20 cellular contexts compared by ENCODE assay signal in genomic region chr9:136229096-136230065, GRCh38. TPM values are rescaled to one million over a fixed set of nuclear protein-coding genes. Genes with fewer than 3 reads are reported as not detected.
DNase-seq lines count a peak whose midpoint lies in the region; ATAC-seq and TF ChIP-seq lines count a peak whose summit lies in the region.
"Had no signal": no experiment of that assay in that cellular context is flagged by ENCODE, and none has a peak within 500 bp of the region (broad histone marks: within the 10 kb centered on the region; RNA-seq: fewer than 3 reads in every experiment).

No MANE protein-coding gene starts in this region.

- no TSS peak for BruUV-seq in IMR-90 (replicated peaks; lab: Mats Ljungman, UMichigan)

- H2AK5ac ChIP-seq in IMR-90 (ENCODE audit: low read depth, low read length) = peak overlapping the region; percentile 56; the same call in 1 of the 2 replicates

- peaks cover 86% of the 10 kb centered on the region for H3K79me2 ChIP-seq in DOHH2 (ENCODE audit: control insufficient read depth, low read length)

- no peak overlapping the region for H3K56ac ChIP-seq in IMR-90 (ENCODE audit: extremely low read depth, insufficient read depth, low read length)

- H3K4me1 ChIP-seq in DOHH2 (ENCODE audit: control insufficient read depth, low read length) (peaks cover 90% of the 10 kb centered on the region), IMR-90 (ENCODE audit: control insufficient read depth, insufficient read depth, low read length) (peaks cover 6% of the 10 kb centered on the region; the same call in 1 of the 2 replicates)
- H3K4me1 ChIP-seq: tibial artery had no signal

- no peak overlapping the region for H2BK120ac ChIP-seq in IMR-90 (ENCODE audit: low read depth, low read length)

- H3K36me3 Mint-ChIP-seq in activated T-helper 17 cell treated with anti-CD3 and anti-CD28 coated beads, Interleukin-2, amount 50 U/mL, for 72 hours (ENCODE audit: low read depth) = peaks cover 59% of the 10 kb centered on the region
- peaks cover 5 to 16% of the 10 kb centered on the region in 2 donors for H3K36me3 Mint-ChIP-seq in naive B cell
- H3K36me3 Mint-ChIP-seq: natural killer cell had no signal

- no peak for ATAC-seq in IMR-90 (ENCODE audit: low read depth)
- no peak for ATAC-seq in activated T-helper 17 cell treated with anti-CD3 and anti-CD28 coated beads, Interleukin-2, amount 50 U/mL, for 72 hours (replicated peaks)
- no peak for ATAC-seq in naive B cell (ENCODE audit: low read depth in 2 of 2)
- ATAC-seq: activated naive CD8-positive, alpha-beta T cell treated with anti-CD3 and anti-CD28 coated beads, Interleukin-2, amount 50 U/mL, for 24 hours; activated T-cell treated with anti-CD3 and anti-CD28 coated beads, Interleukin-2, amount 50 U/mL, for 4 hours; natural killer cell had no signal

- TF ChIP-seq CTCF in DOHH2 (IDR thresholded peaks at IDR 0.05; ENCODE audit: low read depth, low read length, poor library complexity, severe bottlenecking) = no peak
- TF ChIP-seq CTCF in IMR-90 (conservative IDR thresholded peaks at IDR 0.05; ENCODE audit: low read depth, low read length) = no peak

- H4K91ac ChIP-seq in IMR-90 (ENCODE audit: insufficient read depth, low read depth, low read length) = no peak overlapping the region

- peak overlapping the region; percentile 72 for H3K4me2 ChIP-seq in DOHH2 (ENCODE audit: low read length)
- H3K4me2 ChIP-seq in IMR-90 (ENCODE audit: low read depth, low read length) = no peak overlapping the region

- H4K20me1 ChIP-seq in DOHH2 (ENCODE audit: control insufficient read depth, insufficient read depth, low read depth, low read length) (no peaks in the 10 kb centered on the region), IMR-90 (ENCODE audit: insufficient read depth, low read length) (peaks cover 34% of the 10 kb centered on the region)

- H4K5ac ChIP-seq in IMR-90 (ENCODE audit: low read depth, low read length) = no peak overlapping the region

- H3K79me1 ChIP-seq in IMR-90 (ENCODE audit: low read depth in 1 of 2, low read length in 2 of 2) = peaks cover 13 to 49% of the 10 kb centered on the region in 2 experiments

- no peak for TF ChIP-seq POLR2A in IMR-90 (IDR thresholded peaks at IDR 0.05; ENCODE audit: low read depth, low read length)

- H2AFZ ChIP-seq in IMR-90 (replicated peaks; ENCODE audit: low read length, poor library complexity) = no peak overlapping the region

- peak overlapping the region; percentile 60 for H3K4me3 Mint-ChIP-seq in activated T-helper 17 cell treated with anti-CD3 and anti-CD28 coated beads, Interleukin-2, amount 50 U/mL, for 72 hours
- peak overlapping the region in 1 of 8 donors; percentile 40 for H3K4me3 Mint-ChIP-seq in naive B cell
- H3K4me3 Mint-ChIP-seq: activated CD4-positive, alpha-beta memory T cell treated with anti-CD3 and anti-CD28 coated beads for 36 hours; activated naive CD8-positive, alpha-beta T cell treated with anti-CD3 and anti-CD28 coated beads, Interleukin-2, amount 50 U/mL, for 24 hours; activated T-cell treated with anti-CD3 and anti-CD28 coated beads, Interleukin-2, amount 50 U/mL, for 4 hours; memory B cell; natural killer cell had no signal

- no peaks in the 10 kb centered on the region for H3K9me3 Mint-ChIP-seq in activated T-helper 17 cell treated with anti-CD3 and anti-CD28 coated beads, Interleukin-2, amount 50 U/mL, for 72 hours
- H3K9me3 Mint-ChIP-seq in naive B cell = peaks cover 0 to 1% (median 0%) of the 10 kb centered on the region in 7 donors
- H3K9me3 Mint-ChIP-seq: activated CD4-positive, alpha-beta memory T cell treated with anti-CD3 and anti-CD28 coated beads for 36 hours; activated naive CD8-positive, alpha-beta T cell treated with anti-CD3 and anti-CD28 coated beads, Interleukin-2, amount 50 U/mL, for 24 hours; activated T-cell treated with anti-CD3 and anti-CD28 coated beads, Interleukin-2, amount 50 U/mL, for 4 hours; memory B cell; natural killer cell had no signal

- H3K27ac ChIP-seq in DOHH2 (ENCODE audit: low read depth, low read length) = peak overlapping the region; percentile 98
- no peak overlapping the region for H3K27ac ChIP-seq in IMR-90 (ENCODE audit: insufficient read depth, low read length)
- H3K27ac ChIP-seq: tibial artery had no signal

- DNase-seq in IMR-90 (no peak), naive B cell (no peak), ACHN (no peak), Kasumi-1 (lab: John Stamatoyannopoulos, UW) (no peak)
- DNase-seq in stimulated activated CD4-positive, alpha-beta T cell treated with anti-CD3 and anti-CD28 coated beads, Interleukin-12 subunit alpha, Interleukin-12 subunit beta, amount 100 ng/mL, for 4 hours = no peak
- DNase-seq: activated CD4-positive, alpha-beta memory T cell treated with anti-CD3 and anti-CD28 coated beads for 36 hours; activated naive CD8-positive, alpha-beta T cell treated with anti-CD3 and anti-CD28 coated beads, Interleukin-2, amount 50 U/mL, for 24 hours; activated T-cell treated with anti-CD3 and anti-CD28 coated beads, Interleukin-2, amount 50 U/mL, for 4 hours; DMS79; kidney; natural killer cell; NCI-H187; NCI-H446; T-helper 9 cell; tibial artery had no signal

- H3K27me3 ChIP-seq in DOHH2 (ENCODE audit: control insufficient read depth, low read length) = no peaks in the 10 kb centered on the region
- H3K27me3 ChIP-seq in IMR-90 (ENCODE audit: control insufficient read depth, insufficient read depth, low read length) = no peaks in the 10 kb centered on the region
- H3K27me3 ChIP-seq: tibial artery had no signal

- H3K9me2 ChIP-seq in DOHH2 (replicated peaks; ENCODE audit: control insufficient read depth, low read length) = no peaks in the 10 kb centered on the region

- H3K14ac ChIP-seq in IMR-90 (replicated peaks; ENCODE audit: low read depth, low read length) = no peak overlapping the region

- H3K4ac ChIP-seq in IMR-90 (ENCODE audit: low read depth, low read length) = no peak overlapping the region

- no peak for TF ChIP-seq RAD21 in IMR-90 (IDR thresholded peaks at IDR 0.05; ENCODE audit: low read length)

- intact Hi-C loops in IMR-90 (cut with micrococcal nuclease) = no loop called here

- dilution Hi-C loops in IMR-90 (cut with HindIII; ENCODE audit: low sequenced_read_pairs, unreplicated experiment) = no loop called here

- H3K4me3 ChIP-seq in DOHH2 (ENCODE audit: low read length) (peak overlapping the region; percentile 65), IMR-90 (ENCODE audit: insufficient read depth, low read depth, low read length) (no peak overlapping the region)
- H3K4me3 ChIP-seq: tibial artery had no signal

- in situ Hi-C loops in IMR-90 (cut with MboI; ENCODE audit: low sequenced_read_pairs) = no loop called here
- in situ Hi-C loops in ACHN (cut with HindIII; ENCODE audit: low pct_ligation_motif_present, low pct_unique_long_range_greater_than_20kb, low sequenced_read_pairs) = no loop called here

- no peak overlapping the region for H3K23ac ChIP-seq in IMR-90 (ENCODE audit: low read depth, low read length)

- H3K27me3 Mint-ChIP-seq in activated T-helper 17 cell treated with anti-CD3 and anti-CD28 coated beads, Interleukin-2, amount 50 U/mL, for 72 hours = no peaks in the 10 kb centered on the region
- no peaks in the 10 kb centered on the region for H3K27me3 Mint-ChIP-seq in naive B cell
- H3K27me3 Mint-ChIP-seq: activated CD4-positive, alpha-beta memory T cell treated with anti-CD3 and anti-CD28 coated beads for 36 hours; activated naive CD8-positive, alpha-beta T cell treated with anti-CD3 and anti-CD28 coated beads, Interleukin-2, amount 50 U/mL, for 24 hours; memory B cell; progenitor cell of endocrine pancreas had no signal

- 93% methylated on average over 15 of the region's 33 CpGs; no CpG with 5 or more reads in 1 of the 2 experiments for WGBS in IMR-90 (ENCODE audit: extremely low coverage in 2 of 2, insufficient read length in 1 of 2), 2 experiments

- H3K4me1 Mint-ChIP-seq in activated T-helper 17 cell treated with anti-CD3 and anti-CD28 coated beads, Interleukin-2, amount 50 U/mL, for 72 hours = peaks cover 29% of the 10 kb centered on the region
- peaks cover 59 to 90% (median 86%) of the 10 kb centered on the region in 3 donors for H3K4me1 Mint-ChIP-seq in naive B cell

- H3K18ac ChIP-seq in IMR-90 (ENCODE audit: low read depth, low read length) = no peak overlapping the region

- POLR2A ChIA-PET in IMR-90 (lab: Charles Lee; ENCODE audit: unreplicated experiment) = no interaction called here

- no peak overlapping the region for H2BK5ac ChIP-seq in IMR-90 (ENCODE audit: low read depth, low read length, poor library complexity, severe bottlenecking)

- CTCF ChIA-PET in IMR-90 (lab: Yijun Ruan, JAX) = no interaction called here

- no peak overlapping the region for H2BK15ac ChIP-seq in IMR-90 (ENCODE audit: low read depth, low read length)

- H2BK20ac ChIP-seq in IMR-90 (ENCODE audit: low read depth, low read length) = no peak overlapping the region

- no peak overlapping the region for H4K8ac ChIP-seq in IMR-90 (ENCODE audit: low read depth in 2 of 2, low read length in 2 of 2)

- peak overlapping the region; percentile 92 for H3K27ac Mint-ChIP-seq in activated T-helper 17 cell treated with anti-CD3 and anti-CD28 coated beads, Interleukin-2, amount 50 U/mL, for 72 hours
- peak overlapping the region in 5 of 6 donors; percentile 20 to 96 (median 72) for H3K27ac Mint-ChIP-seq in naive B cell
- H3K27ac Mint-ChIP-seq: activated CD4-positive, alpha-beta memory T cell treated with anti-CD3 and anti-CD28 coated beads for 36 hours; activated naive CD8-positive, alpha-beta T cell treated with anti-CD3 and anti-CD28 coated beads, Interleukin-2, amount 50 U/mL, for 24 hours; natural killer cell; progenitor cell of endocrine pancreas had no signal

- peaks cover 6% of the 10 kb centered on the region; the same call in 1 of the 2 replicates for H3K9me1 ChIP-seq in IMR-90 (ENCODE audit: insufficient read depth, low read length)

- no peak overlapping the region for H2AK9ac ChIP-seq in IMR-90 (replicated peaks; ENCODE audit: low read depth, low read length, poor library complexity)

- H3K9me3 ChIP-seq in DOHH2 (ENCODE audit: control insufficient read depth, insufficient read depth, low read length) (no peaks in the 10 kb centered on the region), IMR-90 (ENCODE audit: control insufficient read depth, insufficient read depth, low read length) (no peaks in the 10 kb centered on the region)
- H3K9me3 ChIP-seq: tibial artery had no signal

- H3K36me3 ChIP-seq in DOHH2 (ENCODE audit: control insufficient read depth, low read length) (peaks cover 90% of the 10 kb centered on the region), IMR-90 (ENCODE audit: control insufficient read depth, insufficient read depth, low read length) (peaks cover 2% of the 10 kb centered on the region)

- H3F3A ChIP-seq in DOHH2 (ENCODE audit: control insufficient read depth, insufficient read depth) = peaks cover 42% of the 10 kb centered on the region

- no peak overlapping the region for H3K9ac ChIP-seq in IMR-90 (ENCODE audit: low read depth, low read length)

RNA-seq across cellular contexts. Expression of gene QSOX2, which starts 16.2 kb away (rescaled TPM):
- total RNA-seq in IMR-90 (2012; rRNA removed) = 5.0 and 5.9 TPM in 2 replicates
- polyA plus RNA-seq in IMR-90 (2012; rRNA removed) (12.7 and 12.9 TPM in 2 replicates), naive B cell (ENCODE audit: low read depth in 6 of 6) (1 to 10 TPM; 2.8 to 4.6 (median 3.7) TPM)
- 9.2 and 16.0 TPM in 2 replicates for polyA plus RNA-seq in IMR-90 (2012; cell fraction: cytosol; rRNA removed)
- 18.3 and 24.7 TPM in 2 replicates for polyA plus RNA-seq in IMR-90 (2012; cell fraction: nucleus; rRNA removed; ENCODE audit: low replicate concordance)
- total RNA-seq in activated T-helper 17 cell treated with anti-CD3 and anti-CD28 coated beads, Interleukin-2, amount 50 U/mL, for 72 hours = 10 to 100 TPM; 25.9 to 28.5 TPM

RNA-seq across cellular contexts. Expression of gene LHX3, which starts 24.5 kb away (rescaled TPM):
- not detected in 2 replicates for total RNA-seq in IMR-90 (2012; rRNA removed)
- polyA plus RNA-seq in IMR-90 (2012; rRNA removed) (not detected in 2 replicates), naive B cell (ENCODE audit: low read depth in 6 of 6) (not detected)
- not detected in 2 replicates for polyA plus RNA-seq in IMR-90 (2012; cell fraction: cytosol; rRNA removed)
- 0.02 TPM in 1 of 2 replicates, not detected in the other for polyA plus RNA-seq in IMR-90 (2012; cell fraction: nucleus; rRNA removed; ENCODE audit: low replicate concordance)
- under 1 TPM in 1 of 2 donors, not detected in 1; 0.16 TPM for total RNA-seq in activated T-helper 17 cell treated with anti-CD3 and anti-CD28 coated beads, Interleukin-2, amount 50 U/mL, for 72 hours
- total RNA-seq: activated CD4-positive, alpha-beta memory T cell treated with anti-CD3 and anti-CD28 coated beads for 36 hours; kidney; progenitor cell of endocrine pancreas; SK-MEL-5 had no signal
